13 cellular contexts compared by ENCODE assay signal in genomic region chr11:21628641-21629040, GRCh38.
DNase-seq lines count a peak whose midpoint lies in the region; ATAC-seq and TF ChIP-seq lines count a peak whose summit lies in the region.
"Had no signal": no experiment of that assay in that cellular context is flagged by ENCODE, and none has a peak within 500 bp of the region (broad histone marks: within the 10 kb centered on the region; RNA-seq: fewer than 3 reads in every experiment).

No MANE protein-coding gene starts in this region.

- in situ Hi-C loops in GM13976 (cut with MboI; ENCODE audit: low sequenced_read_pairs, unreplicated experiment), result no loop called here

- no peak overlapping the region for H3K27ac Mint-ChIP-seq in WTC11
- H3K27ac Mint-ChIP-seq: CD4-positive, alpha-beta memory T cell; HFFc6 had no signal

- no peaks in the 10 kb centered on the region for H3K27me3 Mint-ChIP-seq in WTC11 (ENCODE audit: low read depth)
- H3K27me3 Mint-ChIP-seq: CD4-positive, alpha-beta memory T cell had no signal

- TF ChIP-seq CTCF in GM13976 (IDR thresholded peaks at IDR 0.05; ENCODE audit: borderline replicate concordance, control extremely low read depth, extremely low read depth, insufficient read depth, missing control alignments) (no peak), WTC11 (IDR thresholded peaks at IDR 0.05) (no peak)

- no peak overlapping the region for H3K4me3 Mint-ChIP-seq in WTC11
- H3K4me3 Mint-ChIP-seq: CD4-positive, alpha-beta memory T cell; HFFc6 had no signal

- POLR2A ChIA-PET in WTC11 (lab: Charles Lee), result no interaction called here

- H3K9me3 Mint-ChIP-seq in WTC11, result peaks cover 19% of the 10 kb centered on the region; the same call in 1 of the 2 replicates

- DNase-seq in HT1080 (ENCODE audit: low read depth), result peak; percentile 82
- DNase-seq in NCI-H69 (lab: John Stamatoyannopoulos, UW), result peak; percentile 82
- DNase-seq in foreskin melanocyte, result peak; percentile 92
- DNase-seq in GM13976 (ENCODE audit: low spot score), result no peak
- DNase-seq in WTC11 (ENCODE audit: low spot score), result no peak
- DNase-seq: C1 segment of cervical spinal cord; Caco-2; CD4-positive, alpha-beta memory T cell; DMS153; DND-41; GOT3; HFFc6 had no signal

- CTCF ChIA-PET in WTC11 (lab: Charles Lee), result no interaction called here

- no peaks in the 10 kb centered on the region for H3K4me1 Mint-ChIP-seq in WTC11
- H3K4me1 Mint-ChIP-seq: CD4-positive, alpha-beta memory T cell had no signal

- H3K36me3 Mint-ChIP-seq in WTC11, result no peaks in the 10 kb centered on the region

- ATAC-seq in WTC11 (no peak), GM21360 (IDR thresholded peaks at IDR 0.05; ENCODE audit: unreplicated experiment) (no peak)

TF ChIP-seq in WTC11, 78 proteins besides CTCF, POLR2A, EP300 and RAD21:
- TF ChIP-seq MAX (CRISPR knock-in tag; IDR thresholded peaks at IDR 0.05) (no peak), ZBTB43 (CRISPR knock-in tag; IDR thresholded peaks at IDR 0.05) (no peak)

Comparison
In these comparisons a context has a peak if more than half of its experiments do, and no peak if none do; other contexts are left out.
1. DNase-seq: peak in HT1080 (single experiment), NCI-H69 (single experiment) and foreskin melanocyte (single experiment); none in GM13976 (single experiment) and WTC11 (single experiment).